ENCODE assay signal across 11 cellular contexts in the genomic region with DNA sequence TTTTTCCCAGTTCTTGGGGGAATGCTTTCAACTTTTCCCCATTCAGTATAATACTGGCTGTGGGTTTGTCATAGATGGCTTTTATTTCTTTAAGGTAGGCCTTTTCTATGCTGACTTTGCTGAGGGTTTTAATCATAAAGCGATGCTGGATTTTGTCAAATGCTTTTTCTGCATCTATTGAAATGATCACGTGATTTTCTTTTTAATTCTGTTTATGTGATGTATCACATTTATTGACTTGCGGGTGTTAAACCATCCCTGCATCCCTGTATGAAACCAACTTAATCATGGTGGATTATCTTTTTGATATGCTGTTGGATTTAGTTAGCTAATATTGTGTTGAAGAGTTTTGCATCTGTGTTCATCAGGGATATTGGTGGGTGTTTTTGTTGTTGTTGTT.
"Had no signal": no experiment of that assay in that cellular context is flagged by ENCODE, and none has a peak within 500 bp of the region (broad histone marks: within the 10 kb centered on the region; RNA-seq: fewer than 3 reads in every experiment).

No MANE protein-coding gene starts in this region.

- DNase-seq: GM23248, GOT3, H7, H9, HCEC 1CT, HFFc6 had no signal

- H3K4me1 ChIP-seq: HAP-1 had no signal

- H3K4me3 ChIP-seq: GM23248, GM23338, HAP-1 had no signal

- H2AFZ ChIP-seq: GM23248, GM23338 had no signal

- H3K36me3 ChIP-seq: HAP-1 had no signal

- FAIRE-seq: H1, H54 had no signal

- H3K27ac ChIP-seq: GM23248 had no signal

- H3K9me3 ChIP-seq: HAP-1 had no signal

- H3K9ac ChIP-seq: GM23248 had no signal

- H3K4me2 ChIP-seq: GM23338 had no signal

- ATAC-seq: GM23338, HCT116 had no signal
